Comparison of ENCODE assay signal across 1 cellular context in the genomic region with DNA sequence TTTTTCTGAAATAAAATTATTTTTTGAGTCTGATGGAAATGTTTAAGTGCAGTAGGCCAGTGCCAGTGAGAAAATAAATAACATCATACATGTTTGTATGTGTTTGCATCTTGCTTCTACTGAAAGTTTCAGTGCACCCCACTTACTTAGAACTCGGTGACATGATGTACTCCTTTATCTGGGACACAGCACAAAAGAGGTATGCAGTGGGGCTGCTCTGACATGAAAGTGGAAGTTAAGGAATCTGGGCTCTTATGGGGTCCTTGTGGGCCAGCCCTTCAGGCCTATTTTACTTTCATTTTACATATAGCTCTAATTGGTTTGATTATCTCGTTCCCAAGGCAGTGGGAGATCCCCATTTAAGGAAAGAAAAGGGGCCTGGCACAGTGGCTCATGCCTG.
A peak's percentile ranks its signal among the peaks of the same experiment; 100 is the strongest.
TF ChIP-seq lines count a peak whose summit lies in the region.

No MANE protein-coding gene starts in this region.

TF ChIP-seq in HepG2, 621 proteins besides CTCF, POLR2A, EP300 and RAD21:
- TF ChIP-seq SMARCE1 (IDR thresholded peaks at IDR 0.05; ENCODE audit: borderline replicate concordance) (no peak), RBM22 (optimal IDR thresholded peaks at IDR 0.05; ENCODE audit: low read length) (peak; percentile 51), MZF1 (CRISPR knock-in tag; IDR thresholded peaks at IDR 0.05; ENCODE audit: borderline replicate concordance) (no peak), ZNF605 (CRISPR knock-in tag; IDR thresholded peaks at IDR 0.05) (no peak), ZNF737 (CRISPR knock-in tag; IDR thresholded peaks at IDR 0.05; ENCODE audit: borderline replicate concordance) (no peak), NR2F1 (CRISPR knock-in tag; IDR thresholded peaks at IDR 0.05) (no peak)
- TF ChIP-seq, protein P1, sequence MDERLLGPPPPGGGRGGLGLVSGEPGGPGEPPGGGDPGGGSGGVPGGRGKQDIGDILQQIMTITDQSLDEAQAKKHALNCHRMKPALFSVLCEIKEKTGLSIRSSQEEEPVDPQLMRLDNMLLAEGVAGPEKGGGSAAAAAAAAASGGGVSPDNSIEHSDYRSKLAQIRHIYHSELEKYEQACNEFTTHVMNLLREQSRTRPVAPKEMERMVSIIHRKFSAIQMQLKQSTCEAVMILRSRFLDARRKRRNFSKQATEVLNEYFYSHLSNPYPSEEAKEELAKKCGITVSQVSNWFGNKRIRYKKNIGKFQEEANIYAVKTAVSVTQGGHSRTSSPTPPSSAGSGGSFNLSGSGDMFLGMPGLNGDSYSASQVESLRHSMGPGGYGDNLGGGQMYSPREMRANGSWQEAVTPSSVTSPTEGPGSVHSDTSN (CRISPR knock-in tag; IDR thresholded peaks at IDR 0.05): no peak
